15 cellular contexts compared by ENCODE assay signal in genomic region chr1:184110253-184111204, GRCh38. TPM values are rescaled to one million over a fixed set of nuclear protein-coding genes. Genes with fewer than 3 reads are reported as not detected.
A peak's percentile ranks its signal among the peaks of the same experiment; 100 is the strongest.
DNase-seq lines count a peak whose midpoint lies in the region; ATAC-seq, FAIRE-seq and TF ChIP-seq lines count a peak whose summit lies in the region.
"Had no signal": no experiment of that assay in that cellular context is flagged by ENCODE, and none has a peak within 500 bp of the region (broad histone marks: within the 10 kb centered on the region; RNA-seq: fewer than 3 reads in every experiment).

No MANE protein-coding gene starts in this region.

- H3K9me3 Mint-ChIP-seq in CD4-positive, CD25-positive, alpha-beta regulatory T cell = peaks cover 1 to 25% (median 10%) of the 10 kb centered on the region in 7 donors
- peaks cover 20% of the 10 kb centered on the region for H3K9me3 Mint-ChIP-seq in activated CD8-positive, alpha-beta T cell treated with anti-CD3 and anti-CD28 coated beads for 36 hours
- H3K9me3 Mint-ChIP-seq in Calu3 (ENCODE audit: low read depth, unreplicated experiment) = peaks cover 8% of the 10 kb centered on the region

- H3K27me3 ChIP-seq in CD4-positive, CD25-positive, alpha-beta regulatory T cell (ENCODE audit: control insufficient read depth, insufficient read depth, low read length) = no peaks in the 10 kb centered on the region

- H3K27ac Mint-ChIP-seq in CD4-positive, CD25-positive, alpha-beta regulatory T cell = peak overlapping the region in 2 of 3 donors; percentile 32 to 38
- no peak overlapping the region for H3K27ac Mint-ChIP-seq in activated CD8-positive, alpha-beta T cell treated with anti-CD3 and anti-CD28 coated beads for 36 hours
- no peak overlapping the region for H3K27ac Mint-ChIP-seq in Calu3 (ENCODE audit: unreplicated experiment)
- H3K27ac Mint-ChIP-seq: mesothelial cell of epicardium, progenitor cell of endocrine pancreas had no signal

- TF ChIP-seq POLR2A in GM12892 (IDR thresholded peaks at IDR 0.05; ENCODE audit: low read depth, low read length) = no peak

- H3K4me3 Mint-ChIP-seq in CD4-positive, CD25-positive, alpha-beta regulatory T cell = no peak overlapping the region
- no peak overlapping the region for H3K4me3 Mint-ChIP-seq in activated CD8-positive, alpha-beta T cell treated with anti-CD3 and anti-CD28 coated beads for 36 hours
- no peak overlapping the region for H3K4me3 Mint-ChIP-seq in Calu3 (ENCODE audit: low read depth, unreplicated experiment)
- H3K4me3 Mint-ChIP-seq: mesothelial cell of epicardium had no signal

- H3K27ac ChIP-seq in CD4-positive, CD25-positive, alpha-beta regulatory T cell (ENCODE audit: insufficient read depth, low read length, poor library complexity, severe bottlenecking) = no peak overlapping the region
- H3K27ac ChIP-seq: KMS-11 had no signal

- CTCF ChIA-PET in activated CD8-positive, alpha-beta T cell treated with anti-CD3 and anti-CD28 coated beads for 36 hours (lab: Charles Lee) = no interaction called here
- CTCF ChIA-PET in Calu3 (lab: Charles Lee) = no interaction called here
- CTCF ChIA-PET in HEK293T (lab: Yijun Ruan, JAX) = no interaction called here

- no peaks in the 10 kb centered on the region for H3K36me3 ChIP-seq in CD4-positive, CD25-positive, alpha-beta regulatory T cell (ENCODE audit: control insufficient read depth, insufficient read depth, low read length)

- peaks cover 0 to 3% (median 1%) of the 10 kb centered on the region in 4 donors for H3K4me1 Mint-ChIP-seq in CD4-positive, CD25-positive, alpha-beta regulatory T cell
- H3K4me1 Mint-ChIP-seq in activated CD8-positive, alpha-beta T cell treated with anti-CD3 and anti-CD28 coated beads for 36 hours (ENCODE audit: low read depth) = peaks cover 6% of the 10 kb centered on the region
- no peaks in the 10 kb centered on the region for H3K4me1 Mint-ChIP-seq in Calu3 (ENCODE audit: low read depth, unreplicated experiment)
- H3K4me1 Mint-ChIP-seq: mesothelial cell of epicardium had no signal

- no peaks in the 10 kb centered on the region for H3K4me1 ChIP-seq in CD4-positive, CD25-positive, alpha-beta regulatory T cell (ENCODE audit: control insufficient read depth, insufficient read depth, low read length, poor library complexity, severe bottlenecking)

- peaks cover 7% of the 10 kb centered on the region for H3K36me3 Mint-ChIP-seq in CD4-positive, CD25-positive, alpha-beta regulatory T cell
- peaks cover 12% of the 10 kb centered on the region for H3K36me3 Mint-ChIP-seq in activated CD8-positive, alpha-beta T cell treated with anti-CD3 and anti-CD28 coated beads for 36 hours (ENCODE audit: low read depth)
- H3K36me3 Mint-ChIP-seq in Calu3 (ENCODE audit: insufficient read depth, unreplicated experiment) = no peaks in the 10 kb centered on the region

- no peak overlapping the region for H3K4me3 ChIP-seq in CD4-positive, CD25-positive, alpha-beta regulatory T cell (ENCODE audit: low read depth, low read length)

- no TSS peak for BruUV-seq in Calu3 (replicated peaks; lab: Mats Ljungman, UMichigan)

- no peak for ATAC-seq in CD4-positive, CD25-positive, alpha-beta regulatory T cell (ENCODE audit: low read depth in 2 of 2)
- peak; percentile 64 for ATAC-seq in activated CD8-positive, alpha-beta T cell treated with anti-CD3 and anti-CD28 coated beads for 36 hours
- ATAC-seq in HG03457 (IDR thresholded peaks at IDR 0.05; ENCODE audit: unreplicated experiment) = no peak
- ATAC-seq: Panc1 had no signal

- POLR2A ChIA-PET in activated CD8-positive, alpha-beta T cell treated with anti-CD3 and anti-CD28 coated beads for 36 hours (lab: Charles Lee) = no interaction called here
- POLR2A ChIA-PET in HEK293T (lab: Yijun Ruan, JAX) = no interaction called here

- FAIRE-seq in GM12892 (lab: Jason Lieb, UNC) = peak; percentile 46

- peak in 1 of 3 donors; percentile 16 for DNase-seq in CD4-positive, CD25-positive, alpha-beta regulatory T cell
- DNase-seq in GM12892 (ENCODE audit: insufficient read length) (no peak), iPS-NIHi7 (ENCODE audit: extremely low spot score) (peak; percentile 50), Calu3 (no peak), HEK293T (ENCODE audit: extremely low spot score) (no peak), NCI-H345 treated with DMSO at 0.1 percent for 48 hours (lab: John Stamatoyannopoulos, UW; ENCODE audit: unreplicated experiment) (no peak)
- peak; percentile 19 for DNase-seq in activated CD8-positive, alpha-beta T cell treated with anti-CD3 and anti-CD28 coated beads for 36 hours
- DNase-seq: HCEC 1CT, NCI-H2227 treated with DMSO at 0.1 percent for 48 hours, T-helper 9 cell had no signal

- no peak for TF ChIP-seq CTCF in activated CD8-positive, alpha-beta T cell treated with anti-CD3 and anti-CD28 coated beads for 36 hours (IDR thresholded peaks at IDR 0.05)
- no peak for TF ChIP-seq CTCF in Calu3 (IDR thresholded peaks at IDR 0.05; ENCODE audit: unreplicated experiment)

- peaks cover 3 to 6% of the 10 kb centered on the region in 2 experiments for H3K9me3 ChIP-seq in CD4-positive, CD25-positive, alpha-beta regulatory T cell (ENCODE audit: control insufficient read depth in 2 of 2, low read length in 2 of 2)

- H3K27me3 Mint-ChIP-seq in CD4-positive, CD25-positive, alpha-beta regulatory T cell = no peaks in the 10 kb centered on the region
- no peaks in the 10 kb centered on the region for H3K27me3 Mint-ChIP-seq in activated CD8-positive, alpha-beta T cell treated with anti-CD3 and anti-CD28 coated beads for 36 hours
- H3K27me3 Mint-ChIP-seq in Calu3 (ENCODE audit: unreplicated experiment) = no peaks in the 10 kb centered on the region
- H3K27me3 Mint-ChIP-seq: progenitor cell of endocrine pancreas had no signal

- intact Hi-C loops in activated CD8-positive, alpha-beta T cell treated with anti-CD3 and anti-CD28 coated beads for 36 hours (cut with micrococcal nuclease) = no loop called here
- intact Hi-C loops in Calu3 (cut with micrococcal nuclease; ENCODE audit: unreplicated experiment) = no loop called here

TF ChIP-seq in HEK293T, 16 proteins besides CTCF, POLR2A, EP300 and RAD21:
- TF ChIP-seq SUZ12 (IDR thresholded peaks at IDR 0.05) (no peak), ARNT (IDR thresholded peaks at IDR 0.05) (no peak), PKNOX1 (IDR thresholded peaks at IDR 0.05) (no peak), CTBP1 (IDR thresholded peaks at IDR 0.05; ENCODE audit: borderline replicate concordance) (no peak), NFRKB (IDR thresholded peaks at IDR 0.05) (no peak), L3MBTL2 (conservative IDR thresholded peaks at IDR 0.05) (no peak), FOXA1 (IDR thresholded peaks at IDR 0.05) (no peak)

RNA-seq across cellular contexts. Expression of gene TSEN15, which starts 59.0 kb away (rescaled TPM):
- total RNA-seq in CD4-positive, CD25-positive, alpha-beta regulatory T cell = 24.0 TPM
- polyA plus RNA-seq in CD4-positive, CD25-positive, alpha-beta regulatory T cell = 10 to 100 TPM; 46.6 to 65.3 (median 55.6) TPM
- 33.7 TPM for polyA plus RNA-seq in GM12892 (2012; ENCODE audit: missing spikeins)
- total RNA-seq in activated CD8-positive, alpha-beta T cell treated with anti-CD3 and anti-CD28 coated beads for 36 hours = 10 to 100 TPM; 48.2 to 49.1 TPM
- 51.7 and 62.6 TPM in 2 replicates for total RNA-seq in Calu3 (2022)

Comparison
In these comparisons a context has a peak if more than half of its experiments do, and no peak if none do; other contexts are left out.
1. DNase-seq: peak in activated CD8-positive, alpha-beta T cell treated with anti-CD3 and anti-CD28 coated beads for 36 hours (single experiment) and iPS-NIHi7 (single experiment); none in GM12892 (single experiment), Calu3 (single experiment), HEK293T (single experiment) and NCI-H345 treated with DMSO at 0.1 percent for 48 hours (single experiment).
2. H3K27ac Mint-ChIP-seq: peak in CD4-positive, CD25-positive, alpha-beta regulatory T cell (2 of 3); none in activated CD8-positive, alpha-beta T cell treated with anti-CD3 and anti-CD28 coated beads for 36 hours (single experiment) and Calu3 (single experiment).